ENCODE assay signal across 10 cellular contexts in the genomic region with DNA sequence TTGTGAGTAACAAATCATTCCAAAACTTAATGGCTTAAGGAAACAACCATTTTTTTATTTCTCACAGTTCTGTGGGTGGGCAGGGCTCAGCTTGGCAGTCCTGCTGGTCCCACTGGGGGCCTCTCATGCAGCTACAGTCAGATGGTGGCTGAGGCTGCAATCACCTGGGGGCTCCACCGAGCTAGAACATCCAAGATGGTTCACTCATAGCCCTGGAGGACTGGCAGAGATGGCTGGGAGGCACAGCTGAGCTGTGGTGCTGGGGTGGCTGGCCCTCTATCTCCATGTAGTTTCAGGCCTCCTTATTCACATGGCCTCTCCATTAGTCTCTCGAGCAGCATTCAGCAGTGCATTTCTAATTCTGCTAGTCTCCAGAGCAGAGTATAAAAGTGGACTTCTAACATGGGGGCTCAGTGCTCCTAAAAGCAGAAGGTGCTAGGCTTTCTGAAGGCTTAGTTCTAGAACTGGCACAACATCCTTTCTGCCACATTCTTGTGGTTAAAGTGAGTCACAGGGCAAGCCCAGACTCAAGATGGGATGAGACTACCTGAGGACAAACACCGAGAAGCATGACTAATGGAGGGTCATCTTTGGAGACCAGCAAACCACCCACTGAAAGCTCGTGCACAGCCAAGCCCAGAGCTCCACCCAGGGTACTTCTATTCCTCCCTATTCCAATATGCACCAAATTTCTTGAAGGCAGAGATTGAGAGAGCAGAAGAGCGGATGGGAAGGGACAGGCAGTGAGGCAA. TPM values are rescaled to one million over a fixed set of nuclear protein-coding genes. Genes with fewer than 3 reads are reported as not detected.
DNase-seq lines count a peak whose midpoint lies in the region; ATAC-seq and TF ChIP-seq lines count a peak whose summit lies in the region.
"Had no signal": no experiment of that assay in that cellular context is flagged by ENCODE, and none has a peak within 500 bp of the region (broad histone marks: within the 10 kb centered on the region; RNA-seq: fewer than 3 reads in every experiment).

No MANE protein-coding gene starts in this region.

- peak; percentile 70 for ATAC-seq in stimulated activated naive CD8-positive, alpha-beta T cell treated with anti-CD3 and anti-CD28 coated beads, Interleukin-15, Interleukin-2, amounts not matched to agents 100 U/mL and 50 U/mL, for 24 hours
- ATAC-seq in HG02840 (IDR thresholded peaks at IDR 0.05; ENCODE audit: low FRiP score, unreplicated experiment), result no peak
- ATAC-seq: CD8-positive, alpha-beta T cell had no signal

- H3K9me3 ChIP-seq in MM.1S (replicated peaks; ENCODE audit: insufficient read depth, low read length), result no peaks in the 10 kb centered on the region

- 0 out of 2 replicates have a peak overlapping the region, but pooled peaks have one; percentile 5 for H3K4me2 ChIP-seq in MM.1S (ENCODE audit: low read depth, low read length)

- peak; percentile 33 for DNase-seq in activated effector memory CD4-positive, alpha-beta T cell treated with anti-CD3 and anti-CD28 coated beads, Interleukin-2, amount 50 U/mL, for 16 hours
- DNase-seq in activated effector memory CD4-positive, alpha-beta T cell treated with Interleukin-2 at 50 U/mL for 16 hours, result no peak
- DNase-seq in MM.1S (peak; percentile 65), epithelial cell of proximal tubule (ENCODE audit: low read depth) (peak; percentile 74), NCI-H510A treated with DMSO at 0.1 percent for 48 hours (lab: John Stamatoyannopoulos, UW) (no peak), caudate nucleus (lab: John Stamatoyannopoulos, UW) (no peak)
- DNase-seq in stimulated activated naive CD8-positive, alpha-beta T cell treated with anti-CD3 and anti-CD28 coated beads, Interleukin-15, Interleukin-2, amounts not matched to agents 100 U/mL and 50 U/mL, for 24 hours, result peak; percentile 4
- DNase-seq: activated T-cell treated with anti-CD3 and anti-CD28 coated beads for 4 hours; CD8-positive, alpha-beta T cell had no signal

- H3K4me3 ChIP-seq in MM.1S (ENCODE audit: low read length) (no peak overlapping the region), epithelial cell of proximal tubule (ENCODE audit: low read depth, low read length) (no peak overlapping the region)

- H3K27me3 ChIP-seq in MM.1S (replicated peaks; ENCODE audit: insufficient read depth, low read length), result no peaks in the 10 kb centered on the region

- no peaks in the 10 kb centered on the region for H3F3A ChIP-seq in MM.1S (ENCODE audit: insufficient read depth, low read length)

- no peaks in the 10 kb centered on the region for H3K79me2 ChIP-seq in MM.1S (ENCODE audit: low read length)

- H3K27ac ChIP-seq in MM.1S (ENCODE audit: low read length) (no peak overlapping the region), caudate nucleus (ENCODE audit: low read depth, low read length) (no peak overlapping the region)

- H4K20me1 ChIP-seq in MM.1S (ENCODE audit: insufficient read depth, low read length), result no peaks in the 10 kb centered on the region

- H3K9ac ChIP-seq in MM.1S (ENCODE audit: low read length), result no peak overlapping the region

- no peaks in the 10 kb centered on the region for H3K36me3 ChIP-seq in MM.1S (replicated peaks; ENCODE audit: insufficient read depth, low read length)

- H3K9me2 ChIP-seq in MM.1S (replicated peaks; ENCODE audit: insufficient read depth, low read length), result no peaks in the 10 kb centered on the region

- TF ChIP-seq CTCF in MM.1S (IDR thresholded peaks at IDR 0.05; ENCODE audit: low read length), result no peak
- TF ChIP-seq CTCF in epithelial cell of proximal tubule (conservative IDR thresholded peaks at IDR 0.05; ENCODE audit: low read depth, low read length), result no peak

- no peak overlapping the region for H2AFZ ChIP-seq in MM.1S (ENCODE audit: low read length)

- peaks cover 10% of the 10 kb centered on the region for H3K4me1 ChIP-seq in MM.1S (ENCODE audit: low read length)

RNA-seq across cellular contexts. Expression of gene CAV3, which starts 6.3 kb away (rescaled TPM):
- not detected in 2 replicates for total RNA-seq in epithelial cell of proximal tubule
- total RNA-seq: CD8-positive, alpha-beta T cell had no signal

RNA-seq across cellular contexts. Expression of gene OXTR, which starts 29.5 kb away (rescaled TPM):
- 5.9 and 8.4 TPM in 2 replicates for total RNA-seq in epithelial cell of proximal tubule

Comparison
In these comparisons a context has a peak if more than half of its experiments do, and no peak if none do; other contexts are left out.
1. DNase-seq: peak in activated effector memory CD4-positive, alpha-beta T cell treated with anti-CD3 and anti-CD28 coated beads, Interleukin-2, amount 50 U/mL, for 16 hours (single experiment), MM.1S (single experiment), epithelial cell of proximal tubule (single experiment) and stimulated activated naive CD8-positive, alpha-beta T cell treated with anti-CD3 and anti-CD28 coated beads, Interleukin-15, Interleukin-2, amounts not matched to agents 100 U/mL and 50 U/mL, for 24 hours (single experiment); none in activated effector memory CD4-positive, alpha-beta T cell treated with Interleukin-2 at 50 U/mL for 16 hours (single experiment), NCI-H510A treated with DMSO at 0.1 percent for 48 hours (single experiment) and caudate nucleus (0 of 61).